Comparison of ENCODE assay signal across 8 cellular contexts in genomic region chr22:33920927-33921575, GRCh38. TPM values are rescaled to one million over a fixed set of nuclear protein-coding genes. Genes with fewer than 3 reads are reported as not detected.
DNase-seq lines count a peak whose midpoint lies in the region; ATAC-seq, FAIRE-seq and TF ChIP-seq lines count a peak whose summit lies in the region.

No MANE protein-coding gene starts in this region.

- peak; percentile 67 for ATAC-seq in GM21737 (IDR thresholded peaks at IDR 0.05; ENCODE audit: unreplicated experiment)

- peak; percentile 94 for DNase-seq in DMS153 treated with DMSO at 0.1 percent for 48 hours (lab: John Stamatoyannopoulos, UW; ENCODE audit: unreplicated experiment)
- DNase-seq in SHP77 treated with DMSO at 0.1 percent for 48 hours (lab: John Stamatoyannopoulos, UW) = peak; percentile 83
- peak; percentile 94 for DNase-seq in activated naive CD4-positive, alpha-beta T cell treated with anti-CD3 and anti-CD28 coated beads for 36 hours
- peak; percentile 95 to 98 for DNase-seq in frontal cortex (ENCODE audit: low spot score in 2 of 2)
- DNase-seq in stomach = peak; percentile 99

- no peak for FAIRE-seq in frontal cortex (lab: Jason Lieb, UNC)

- no peaks in the 10 kb centered on the region for H3K9me3 ChIP-seq in neuron (ENCODE audit: low read length)
- no peaks in the 10 kb centered on the region for H3K9me3 ChIP-seq in stomach

- H3K27me3 ChIP-seq in KMS-11 (ENCODE audit: insufficient read depth, low read depth) (peaks cover 12% of the 10 kb centered on the region), neuron (ENCODE audit: insufficient read depth, low read length) (no peaks in the 10 kb centered on the region), stomach (peaks cover 0 to 18% (median 0%) of the 10 kb centered on the region in 3 donors)

- no peak for TF ChIP-seq CTCF in KMS-11 (conservative IDR thresholded peaks at IDR 0.05; ENCODE audit: low read depth, low read length)
- no peak for TF ChIP-seq CTCF in stomach (IDR thresholded peaks at IDR 0.05)

- WGBS in stomach, 5 donors = 1 to 2% (median 1%) methylated on average over 32 to 72 of the region's 72 CpGs

- H3K27me3 Mint-ChIP-seq in activated naive CD4-positive, alpha-beta T cell treated with anti-CD3 and anti-CD28 coated beads for 36 hours (ENCODE audit: low read depth) = peaks cover 66% of the 10 kb centered on the region

- H3K36me3 Mint-ChIP-seq in activated naive CD4-positive, alpha-beta T cell treated with anti-CD3 and anti-CD28 coated beads for 36 hours (ENCODE audit: low read depth) = peaks cover 2% of the 10 kb centered on the region

- TF ChIP-seq POLR2A in stomach (IDR thresholded peaks at IDR 0.05) = no peak

- H2AFZ ChIP-seq in KMS-11 (ENCODE audit: low read depth) = peak overlapping the region; percentile 98
- H2AFZ ChIP-seq in neuron (ENCODE audit: low read depth, low read length) = peak overlapping the region; percentile 94

- no peak for TF ChIP-seq EP300 in stomach (IDR thresholded peaks at IDR 0.05)

- H3K4me1 ChIP-seq in KMS-11 (ENCODE audit: low read depth, poor library complexity, severe bottlenecking) (peaks cover 35% of the 10 kb centered on the region), neuron (ENCODE audit: insufficient read depth, low read length) (peaks cover 43% of the 10 kb centered on the region), stomach (peaks cover 0 to 52% (median 39%) of the 10 kb centered on the region in 4 donors)

- peak overlapping the region; percentile 68 for H3K4me3 Mint-ChIP-seq in activated naive CD4-positive, alpha-beta T cell treated with anti-CD3 and anti-CD28 coated beads for 36 hours

- H3K36me3 ChIP-seq in KMS-11 (ENCODE audit: insufficient read depth) = no peaks in the 10 kb centered on the region
- peaks cover 6% of the 10 kb centered on the region for H3K36me3 ChIP-seq in neuron (ENCODE audit: insufficient read depth, low read length)
- no peaks in the 10 kb centered on the region for H3K36me3 ChIP-seq in stomach

- intact Hi-C loops in activated naive CD4-positive, alpha-beta T cell treated with anti-CD3 and anti-CD28 coated beads for 36 hours (cut with micrococcal nuclease) = loop anchor here (5.0 to 10.0 kb wide), 2 partner anchors 1101 to 1234 kb away; no protein-coding TSS in a partner anchor
- intact Hi-C loops in stomach (cut with DNase I; ENCODE audit: low total_unique reads) = no loop called here

- H3K9me3 Mint-ChIP-seq in activated naive CD4-positive, alpha-beta T cell treated with anti-CD3 and anti-CD28 coated beads for 36 hours = no peaks in the 10 kb centered on the region

- H3K9ac ChIP-seq in KMS-11 = peak overlapping the region; percentile 31; the same call in 1 of the 2 replicates

- H3K79me2 ChIP-seq in KMS-11 (ENCODE audit: insufficient read depth, low read depth) = no peaks in the 10 kb centered on the region

- H3K27ac ChIP-seq in KMS-11 (no peak overlapping the region), stomach (peak overlapping the region; percentile 78 to 91 (median 88))

- H3K27ac Mint-ChIP-seq in activated naive CD4-positive, alpha-beta T cell treated with anti-CD3 and anti-CD28 coated beads for 36 hours = no peak overlapping the region

- H4K20me1 ChIP-seq in KMS-11 (ENCODE audit: insufficient read depth) = peaks cover 8% of the 10 kb centered on the region; the same call in 1 of the 2 replicates

- CTCF ChIA-PET in activated naive CD4-positive, alpha-beta T cell treated with anti-CD3 and anti-CD28 coated beads for 36 hours (lab: Charles Lee) = interaction anchor here (1.1 kb wide), 1 partner anchor 190 kb away, joined by 3 read pairs; no protein-coding TSS in a partner anchor

- H3K4me3 ChIP-seq in KMS-11 (IDR thresholded peaks at IDR 0.05; ENCODE audit: insufficient read depth, low read depth, low read length) (no peak overlapping the region), neuron (ENCODE audit: low read length) (peak overlapping the region; percentile 74), stomach (peak overlapping the region; percentile 71 to 90 (median 73))

- peak overlapping the region; percentile 91 for H3K4me2 ChIP-seq in KMS-11

- H3K4me1 Mint-ChIP-seq in activated naive CD4-positive, alpha-beta T cell treated with anti-CD3 and anti-CD28 coated beads for 36 hours (ENCODE audit: low read depth) = peaks cover 19% of the 10 kb centered on the region

RNA-seq across cellular contexts. Expression of gene LARGE1, which starts 0.8 kb away (rescaled TPM):
- total RNA-seq in activated naive CD4-positive, alpha-beta T cell treated with anti-CD3 and anti-CD28 coated beads for 36 hours = 1 to 10 TPM in 1 of 2 experiments, under 1 TPM in 1; 0.69 to 1.1 TPM
- total RNA-seq in frontal cortex (35.5 TPM), stomach (100 to 1,000 TPM in 2 of 5 donors, 10 to 100 TPM in 3; 36.9 to 110 (median 86.6) TPM)
- polyA plus RNA-seq in stomach = 1 to 10 TPM; 3.5 to 7.8 (median 4.6) TPM

Comparison
In these comparisons a context has a peak if more than half of its experiments do, and no peak if none do; other contexts are left out.
1. RNA of gene LARGE1, which starts 0.8 kb away (total RNA-seq): 36.9 to 110 TPM in stomach and 35.5 TPM in frontal cortex (single experiment); 0.69 to 1.1 TPM in activated naive CD4-positive, alpha-beta T cell treated with anti-CD3 and anti-CD28 coated beads for 36 hours; every median in the first group is over 10 times any median in the second.
2. Peak in every context shown above with its lines, with median percentiles within 50 percentile points of each other: DNase-seq.